In the genomic region with DNA sequence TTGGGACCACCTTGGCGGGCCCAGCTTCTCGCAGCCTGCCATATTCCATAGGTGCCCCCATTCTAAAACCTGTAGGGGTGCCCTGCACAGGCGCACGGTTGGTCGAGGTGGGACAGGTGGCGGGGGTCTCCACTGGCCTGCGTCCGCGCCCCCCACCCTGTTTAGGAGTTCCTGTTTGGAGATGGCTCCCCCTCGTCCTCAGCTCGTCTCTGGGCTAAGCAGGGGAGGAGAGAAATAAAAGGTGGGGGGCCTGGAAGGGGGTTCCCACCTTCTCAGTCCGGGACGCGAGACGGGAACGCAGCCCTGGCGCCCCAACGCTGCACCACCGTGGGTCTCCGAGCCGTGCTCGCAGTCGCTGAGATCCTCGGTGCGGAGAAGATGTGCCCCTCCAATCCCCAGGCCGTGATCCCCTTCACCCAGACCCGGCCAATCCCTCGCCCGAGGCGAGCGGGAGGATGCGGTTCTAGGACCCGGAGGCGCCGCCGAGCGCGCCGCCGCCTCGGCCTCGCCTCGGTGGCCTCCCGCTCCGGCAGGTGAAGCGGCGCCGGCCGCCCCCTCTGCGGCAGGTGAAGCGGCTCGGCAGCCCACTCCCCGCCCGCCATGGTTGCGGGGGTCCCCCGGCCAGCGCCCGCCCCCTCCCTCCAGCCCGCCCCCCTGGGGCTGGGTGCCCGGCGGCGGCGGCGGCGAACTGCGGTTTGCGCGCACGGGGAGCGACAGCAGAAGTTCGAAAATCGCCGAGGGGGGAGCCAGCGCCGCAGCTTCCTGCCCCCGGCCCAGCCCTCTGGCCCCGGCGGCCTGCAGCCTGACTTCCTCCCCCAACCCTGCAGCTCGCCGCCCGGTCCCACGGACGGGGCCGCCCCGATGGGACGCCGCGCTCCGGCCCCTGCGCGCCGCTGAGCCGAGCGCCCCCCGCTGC, we compare ENCODE assay signal across 1 cellular context.
TF ChIP-seq lines count a peak whose summit lies in the region.

FMNL1 (plus strand) TSS at position 805 of the 916 bp plus-strand sequence. CDS start 240 bp downstream, outside the sequence.

TF ChIP-seq in GM23338, 12 proteins besides CTCF, POLR2A, EP300 and RAD21 (continued from another document):
- TF ChIP-seq ZNF462 (CRISPR knock-in tag; IDR thresholded peaks at IDR 0.05) (no peak), STAT1 (IDR thresholded peaks at IDR 0.05; ENCODE audit: unreplicated experiment) (no peak), JUNB (IDR thresholded peaks at IDR 0.05; ENCODE audit: unreplicated experiment) (no peak)
